8 cellular contexts compared by ENCODE assay signal in the genomic region with DNA sequence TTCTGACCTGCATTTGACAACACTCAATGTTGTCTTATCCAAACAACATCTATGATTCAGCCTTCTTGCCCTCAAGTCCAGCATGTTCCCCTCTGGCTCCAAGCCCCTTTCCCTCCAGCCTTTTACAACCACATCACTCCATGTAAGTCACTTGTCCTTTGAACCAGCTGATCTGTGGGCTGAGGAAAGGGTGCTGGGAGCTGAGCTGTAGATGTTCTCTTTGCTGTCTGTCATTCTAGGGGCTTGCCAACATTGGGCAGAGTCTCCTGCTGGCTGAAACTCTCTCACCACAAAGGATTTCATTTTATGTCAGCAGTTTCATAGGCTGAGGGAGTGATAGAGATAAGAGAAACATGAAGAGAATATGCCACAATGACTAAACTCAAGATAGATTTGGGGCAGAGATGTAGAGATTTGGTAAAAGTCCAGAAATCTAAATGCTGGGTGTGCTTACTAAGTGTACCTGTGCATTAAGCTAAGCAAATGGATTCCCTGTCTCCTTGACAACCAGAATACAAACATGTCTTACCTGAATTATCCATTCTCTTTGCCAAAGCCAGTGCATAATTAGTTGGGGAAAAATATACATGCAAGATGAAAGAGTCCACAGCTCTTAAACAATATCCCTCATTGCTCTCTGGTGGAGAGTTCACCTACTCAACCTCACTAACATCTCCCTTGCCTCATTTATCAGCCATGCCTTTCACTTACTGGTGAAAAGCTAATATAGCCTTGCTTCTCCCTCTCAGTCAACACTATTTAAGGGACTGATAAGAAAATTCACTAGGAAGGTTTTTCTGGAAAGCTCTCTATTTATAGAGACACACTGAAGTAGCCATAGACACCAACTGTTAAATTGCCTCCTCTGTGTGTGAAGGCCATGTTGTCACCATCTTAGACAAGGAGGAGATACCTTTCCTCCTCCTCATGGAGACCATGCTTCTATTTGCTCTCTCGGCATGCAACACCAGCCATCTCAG.
A peak's percentile ranks its signal among the peaks of the same experiment; 100 is the strongest.
DNase-seq lines count a peak whose midpoint lies in the region; ATAC-seq and TF ChIP-seq lines count a peak whose summit lies in the region.

No MANE protein-coding gene starts in this region.

- peaks cover 6% of the 10 kb centered on the region for H3K27me3 Mint-ChIP-seq in activated naive CD4-positive, alpha-beta T cell treated with anti-CD3 and anti-CD28 coated beads for 36 hours (ENCODE audit: low read depth)
- H3K27me3 Mint-ChIP-seq in activated naive CD4-positive, alpha-beta T cell treated with anti-CD3 and anti-CD28 coated beads, Interleukin-2, amount 10 ng/mL, durations not matched to agents 7 days and 5 days: peaks cover 14% of the 10 kb centered on the region

- H3K9me3 ChIP-seq in stomach (no peaks in the 10 kb centered on the region), ascending aorta (no peaks in the 10 kb centered on the region)

- 49 to 79% (median 60%) methylated on average over 1 of the region's 1 CpG for WGBS in stomach, 5 donors

- H3K36me3 Mint-ChIP-seq in activated naive CD4-positive, alpha-beta T cell treated with anti-CD3 and anti-CD28 coated beads for 36 hours (ENCODE audit: low read depth): no peaks in the 10 kb centered on the region
- no peaks in the 10 kb centered on the region for H3K36me3 Mint-ChIP-seq in activated naive CD4-positive, alpha-beta T cell treated with anti-CD3 and anti-CD28 coated beads, Interleukin-2, amount 10 ng/mL, durations not matched to agents 7 days and 5 days

- H3K27me3 ChIP-seq in stomach (no peaks in the 10 kb centered on the region), ascending aorta (no peaks in the 10 kb centered on the region)

- H3K27ac ChIP-seq in stomach: peak overlapping the region in 3 of 5 donors; percentile 27 to 69 (median 40)
- H3K27ac ChIP-seq in ascending aorta: no peak overlapping the region

- peak; percentile 77 for ATAC-seq in HG03175 (IDR thresholded peaks at IDR 0.05; ENCODE audit: unreplicated experiment)

- peak; percentile 65 for DNase-seq in activated naive CD4-positive, alpha-beta T cell treated with anti-CD3 and anti-CD28 coated beads for 36 hours
- DNase-seq in activated naive CD4-positive, alpha-beta T cell (lab: John Stamatoyannopoulos, UW): no peak
- DNase-seq in activated naive CD4-positive, alpha-beta T cell treated with anti-CD3 and anti-CD28 coated beads, Interleukin-2, amount 10 ng/mL, durations not matched to agents 7 days and 5 days: peak; percentile 35
- DNase-seq in stomach (no peak), NCI-H2227 treated with DMSO at 0.1 percent for 48 hours (lab: John Stamatoyannopoulos, UW) (no peak), ascending aorta (ENCODE audit: low spot score in 2 of 2) (no peak), NCI-H2029 treated with DMSO at 0.1 percent for 48 hours (lab: John Stamatoyannopoulos, UW) (no peak)

- no peak for TF ChIP-seq CTCF in stomach (IDR thresholded peaks at IDR 0.05)
- no peak for TF ChIP-seq CTCF in ascending aorta (IDR thresholded peaks at IDR 0.05)

- H3K9me3 Mint-ChIP-seq in activated naive CD4-positive, alpha-beta T cell treated with anti-CD3 and anti-CD28 coated beads for 36 hours: no peaks in the 10 kb centered on the region
- no peaks in the 10 kb centered on the region for H3K9me3 Mint-ChIP-seq in activated naive CD4-positive, alpha-beta T cell treated with anti-CD3 and anti-CD28 coated beads, Interleukin-2, amount 10 ng/mL, durations not matched to agents 7 days and 5 days

- H3K4me1 ChIP-seq in stomach (peaks cover 19 to 43% (median 26%) of the 10 kb centered on the region in 4 donors), ascending aorta (peaks cover 0 to 3% of the 10 kb centered on the region in 2 donors)

- no peak for TF ChIP-seq EP300 in stomach (IDR thresholded peaks at IDR 0.05)

- peaks cover 36% of the 10 kb centered on the region for H3K4me1 Mint-ChIP-seq in activated naive CD4-positive, alpha-beta T cell treated with anti-CD3 and anti-CD28 coated beads for 36 hours (ENCODE audit: low read depth)
- peaks cover 42% of the 10 kb centered on the region for H3K4me1 Mint-ChIP-seq in activated naive CD4-positive, alpha-beta T cell treated with anti-CD3 and anti-CD28 coated beads, Interleukin-2, amount 10 ng/mL, durations not matched to agents 7 days and 5 days

- H3K4me3 Mint-ChIP-seq in activated naive CD4-positive, alpha-beta T cell treated with anti-CD3 and anti-CD28 coated beads for 36 hours: no peak overlapping the region
- H3K4me3 Mint-ChIP-seq in activated naive CD4-positive, alpha-beta T cell treated with anti-CD3 and anti-CD28 coated beads, Interleukin-2, amount 10 ng/mL, durations not matched to agents 7 days and 5 days: no peak overlapping the region

- H3K36me3 ChIP-seq in stomach (no peaks in the 10 kb centered on the region), ascending aorta (no peaks in the 10 kb centered on the region)

- CTCF ChIA-PET in activated naive CD4-positive, alpha-beta T cell treated with anti-CD3 and anti-CD28 coated beads for 36 hours (lab: Charles Lee): interaction anchor here (0.6 kb wide), 1 partner anchor 20 kb away, joined by 4 read pairs; no protein-coding TSS in a partner anchor
- CTCF ChIA-PET in activated naive CD4-positive, alpha-beta T cell treated with anti-CD3 and anti-CD28 coated beads, Interleukin-2, amount 10 ng/mL, durations not matched to agents 7 days and 5 days (lab: Charles Lee): interaction anchor here (0.9 kb wide), 1 partner anchor 239 kb away, joined by 3 read pairs; no protein-coding TSS in a partner anchor

- intact Hi-C loops in activated naive CD4-positive, alpha-beta T cell treated with anti-CD3 and anti-CD28 coated beads for 36 hours (cut with micrococcal nuclease): loop anchor here (1.0 to 10.0 kb wide), 9 partner anchors 39 to 401 kb away; a partner anchor contains a TSS
- intact Hi-C loops in stomach (cut with DNase I; ENCODE audit: low total_unique reads): no loop called here
- intact Hi-C loops in ascending aorta (cut with DNase I): loop anchor here (10.0 kb wide), 1 partner anchor 293 kb away; no protein-coding TSS in a partner anchor

- H3K27ac Mint-ChIP-seq in activated naive CD4-positive, alpha-beta T cell treated with anti-CD3 and anti-CD28 coated beads for 36 hours: no peak overlapping the region
- H3K27ac Mint-ChIP-seq in activated naive CD4-positive, alpha-beta T cell treated with anti-CD3 and anti-CD28 coated beads, Interleukin-2, amount 10 ng/mL, durations not matched to agents 7 days and 5 days: no peak overlapping the region

- TF ChIP-seq POLR2A in stomach (IDR thresholded peaks at IDR 0.05): no peak

- H3K4me3 ChIP-seq in stomach: no peak overlapping the region
- no peak overlapping the region for H3K4me3 ChIP-seq in ascending aorta

Comparison
In these comparisons a context has a peak if more than half of its experiments do, and no peak if none do; other contexts are left out.
1. DNase-seq: peak in activated naive CD4-positive, alpha-beta T cell treated with anti-CD3 and anti-CD28 coated beads for 36 hours (single experiment) and activated naive CD4-positive, alpha-beta T cell treated with anti-CD3 and anti-CD28 coated beads, Interleukin-2, amount 10 ng/mL, durations not matched to agents 7 days and 5 days (single experiment); none in activated naive CD4-positive, alpha-beta T cell (0 of 4), stomach (single experiment), NCI-H2227 treated with DMSO at 0.1 percent for 48 hours (single experiment), ascending aorta (0 of 2) and NCI-H2029 treated with DMSO at 0.1 percent for 48 hours (single experiment).
2. H3K27ac ChIP-seq: peak in stomach (3 of 5); none in ascending aorta (0 of 2).